ENCODE assay signal across 19 cellular contexts in genomic region chr2:33137331-33137730, GRCh38.
DNase-seq lines count a peak whose midpoint lies in the region; TF ChIP-seq lines count a peak whose summit lies in the region.
"Had no signal": no experiment of that assay in that cellular context is flagged by ENCODE, and none has a peak within 500 bp of the region (broad histone marks: within the 10 kb centered on the region; RNA-seq: fewer than 3 reads in every experiment).

No MANE protein-coding gene starts in this region.

- POLR2A ChIA-PET in AG04449 (lab: Yijun Ruan, JAX) = no interaction called here

- H3K36me3 ChIP-seq in adipocyte (ENCODE audit: control insufficient read depth, insufficient read depth, low read length, severe bottlenecking) = no peaks in the 10 kb centered on the region
- H3K36me3 ChIP-seq in fibroblast of lung (ENCODE audit: control insufficient read depth, insufficient read depth, low read length) = no peaks in the 10 kb centered on the region
- H3K36me3 ChIP-seq in smooth muscle cell (ENCODE audit: low read depth) = no peaks in the 10 kb centered on the region
- H3K36me3 ChIP-seq in colonic mucosa = no peaks in the 10 kb centered on the region
- H3K36me3 ChIP-seq: prostate gland, spleen, tibial nerve had no signal

- 79% methylated on average over 1 of the region's 1 CpG for WGBS in smooth muscle cell (ENCODE audit: low lambda C conversion rate)

- DNase-seq in AG04449 (ENCODE audit: low read depth, low spot score) (no peak), adipocyte (ENCODE audit: low read depth) (peak; percentile 48), fibroblast of lung (ENCODE audit: low read depth in 2 of 2) (peak in 1 of 2 donors; percentile 44), smooth muscle cell (lab: John Stamatoyannopoulos, UW; ENCODE audit: unreplicated experiment) (no peak), NK-92 (lab: John Stamatoyannopoulos, UW; ENCODE audit: unreplicated experiment) (no peak), GOT3 (lab: John Stamatoyannopoulos, UW) (no peak), colonic mucosa (no peak)
- no peak for DNase-seq in activated CD4-positive, alpha-beta T cell treated with anti-CD3 and anti-CD28 coated beads for 4 hours
- DNase-seq: ACHN; Calu3; foreskin keratinocyte; NCI-H526; spleen; stimulated activated CD4-positive, alpha-beta T cell treated with anti-CD3 and anti-CD28 coated beads, Interleukin-4, amount 100 ng/mL, for 1 hour; stimulated activated naive CD4-positive, alpha-beta T cell had no signal

- peak overlapping the region; percentile 38 for H3K4me3 ChIP-seq in AG04449 (ENCODE audit: low read depth, low read length)
- H3K4me3 ChIP-seq in adipocyte (ENCODE audit: low read length) = no peak overlapping the region
- peak overlapping the region; percentile 16 to 95 (median 92) for H3K4me3 ChIP-seq in fibroblast of lung (replicated peaks in 1 of 4; ENCODE audit: control extremely low read depth in 1 of 4, insufficient read depth in 1 of 4, low read depth in 3 of 4, low read length in 4 of 4)
- H3K4me3 ChIP-seq in smooth muscle cell = peak overlapping the region; percentile 57
- no peak overlapping the region for H3K4me3 ChIP-seq in colonic mucosa
- H3K4me3 ChIP-seq: hepatocyte, prostate gland, spleen, tibial nerve had no signal

- TF ChIP-seq CTCF in AG04449 (IDR thresholded peaks at IDR 0.05; ENCODE audit: insufficient read depth, low read length, missing control alignments) (no peak), fibroblast of lung (conservative IDR thresholded peaks at IDR 0.05 in 1 of 2, IDR thresholded peaks at IDR 0.05 in 1 of 2; ENCODE audit: low read depth in 1 of 2, low read length in 2 of 2) (no peak), smooth muscle cell (IDR thresholded peaks at IDR 0.05; ENCODE audit: borderline replicate concordance, insufficient read depth, poor library complexity, severe bottlenecking) (no peak), colonic mucosa (IDR thresholded peaks at IDR 0.05) (no peak)

- H3K9me3 ChIP-seq in adipocyte (ENCODE audit: control insufficient read depth, low read length) (no peaks in the 10 kb centered on the region), fibroblast of lung (ENCODE audit: control insufficient read depth, insufficient read depth, low read depth, low read length) (no peaks in the 10 kb centered on the region), smooth muscle cell (replicated peaks; ENCODE audit: low read depth) (no peaks in the 10 kb centered on the region), colonic mucosa (no peaks in the 10 kb centered on the region)
- H3K9me3 ChIP-seq: prostate gland, spleen, tibial nerve had no signal

- H3K79me2 ChIP-seq in fibroblast of lung (ENCODE audit: control insufficient read depth, insufficient read depth, low read length) = peaks cover 62% of the 10 kb centered on the region
- H3K79me2 ChIP-seq in smooth muscle cell (ENCODE audit: low read depth) = peaks cover 63% of the 10 kb centered on the region

- no peaks in the 10 kb centered on the region for H3K27me3 ChIP-seq in adipocyte (replicated peaks; ENCODE audit: control insufficient read depth, insufficient read depth, low read length)
- no peaks in the 10 kb centered on the region for H3K27me3 ChIP-seq in fibroblast of lung (ENCODE audit: control insufficient read depth, insufficient read depth, low read length)
- no peaks in the 10 kb centered on the region for H3K27me3 ChIP-seq in smooth muscle cell (ENCODE audit: low read depth)
- H3K27me3 ChIP-seq in colonic mucosa = no peaks in the 10 kb centered on the region
- H3K27me3 ChIP-seq: foreskin keratinocyte, hepatocyte, spleen, tibial nerve had no signal

- peaks cover 22% of the 10 kb centered on the region for H3F3A ChIP-seq in smooth muscle cell (ENCODE audit: low read depth)

- H2AFZ ChIP-seq in fibroblast of lung (ENCODE audit: low read length) = no peak overlapping the region
- no peak overlapping the region for H2AFZ ChIP-seq in smooth muscle cell (ENCODE audit: low read depth)
- H2AFZ ChIP-seq: hepatocyte had no signal

- intact Hi-C loops in colonic mucosa (cut with DNase I) = no loop called here

- CTCF ChIA-PET in AG04449 (lab: Yijun Ruan, JAX) = interaction anchor here (0.9 to 1.0 kb wide), 2 partner anchors 103 to 134 kb away, joined by 3 read pairs; no protein-coding TSS in a partner anchor

- H3K4me2 ChIP-seq in fibroblast of lung (ENCODE audit: extremely low read depth, insufficient read depth, low read length) (peak overlapping the region; percentile 96), smooth muscle cell (peak overlapping the region; percentile 87)

- H3K9ac ChIP-seq in adipocyte (ENCODE audit: low read length) = no peak overlapping the region
- H3K9ac ChIP-seq in fibroblast of lung (ENCODE audit: insufficient read depth, low read length) = no peak overlapping the region
- peak overlapping the region; percentile 92 for H3K9ac ChIP-seq in smooth muscle cell (ENCODE audit: low read depth)
- no peak overlapping the region for H3K9ac ChIP-seq in colonic mucosa (ENCODE audit: low read depth in 2 of 2, low read length in 2 of 2)

- H3K27ac ChIP-seq in fibroblast of lung (ENCODE audit: insufficient read depth, low read length) (no peak overlapping the region), smooth muscle cell (ENCODE audit: low read depth) (peak overlapping the region; percentile 95), colonic mucosa (no peak overlapping the region)
- H3K27ac ChIP-seq: C4-2B, foreskin keratinocyte, hepatocyte, prostate gland, spleen had no signal

- H4K20me1 ChIP-seq in fibroblast of lung (ENCODE audit: control insufficient read depth, extremely low read depth, insufficient read depth, low read length) = no peaks in the 10 kb centered on the region
- no peaks in the 10 kb centered on the region for H4K20me1 ChIP-seq in smooth muscle cell (ENCODE audit: low read depth)

- H3K4me1 ChIP-seq in adipocyte (ENCODE audit: control insufficient read depth, insufficient read depth, low read length) (peaks cover 21% of the 10 kb centered on the region), fibroblast of lung (ENCODE audit: control insufficient read depth, extremely low read depth, insufficient read depth, low read length) (peaks cover 11% of the 10 kb centered on the region), smooth muscle cell (ENCODE audit: low read depth) (peaks cover 18% of the 10 kb centered on the region), colonic mucosa (no peaks in the 10 kb centered on the region)
- H3K4me1 ChIP-seq: prostate gland had no signal

Comparison
In these comparisons a context has a peak if more than half of its experiments do, and no peak if none do; other contexts are left out.
1. H3K4me3 ChIP-seq: peak in AG04449 (single experiment), fibroblast of lung (4 of 4) and smooth muscle cell (single experiment); none in adipocyte (single experiment) and colonic mucosa (single experiment).